In genomic region chr12:30652034-30652696, GRCh38 we compare ENCODE assay signal across 23 cellular contexts.
"Had no signal": no experiment of that assay in that cellular context is flagged by ENCODE, and none has a peak within 500 bp of the region (broad histone marks: within the 10 kb centered on the region; RNA-seq: fewer than 3 reads in every experiment).

No MANE protein-coding gene starts in this region.

- H3K4me1 ChIP-seq: breast epithelium had no signal

- H3K27me3 Mint-ChIP-seq: activated CD4-positive, alpha-beta memory T cell treated with anti-CD3 and anti-CD28 coated beads, Interleukin-2, amount 10 ng/mL, durations not matched to agents 7 days and 5 days; activated CD4-positive, alpha-beta T cell treated with anti-CD3 and anti-CD28 coated beads for 36 hours; activated naive CD8-positive, alpha-beta T cell treated with anti-CD3 and anti-CD28 coated beads, Interleukin-2, amount 10 ng/mL, durations not matched to agents 7 days and 5 days; T-cell had no signal

- DNase-seq: activated CD4-positive, alpha-beta memory T cell treated with anti-CD3 and anti-CD28 coated beads, Interleukin-2, amount 10 ng/mL, durations not matched to agents 7 days and 5 days; activated CD4-positive, alpha-beta T cell treated with anti-CD3 and anti-CD28 coated beads for 36 hours; activated CD4-positive, alpha-beta T cell treated with anti-CD3 and anti-CD28 coated beads, Interleukin-2, amount 50 U/mL, for 1 hour; activated effector memory CD4-positive, alpha-beta T cell treated with anti-CD3 and anti-CD28 coated beads, Interleukin-2, amount 50 U/mL, for 16 hours; activated naive CD4-positive, alpha-beta T cell treated with Interleukin-2 at 50 U/mL for 16 hours; activated naive CD8-positive, alpha-beta T cell treated with anti-CD3 and anti-CD28 coated beads, Interleukin-2, amount 10 ng/mL, durations not matched to agents 7 days and 5 days; aorta; Kasumi-1; NCI-H1105 treated with DMSO at 0.1 percent for 48 hours; NCI-H1436 treated with DMSO at 0.1 percent for 48 hours; NCI-H187; NCI-H2081; NCI-H2227 treated with DMSO at 0.1 percent for 48 hours; NCI-H446 treated with DMSO at 0.1 percent for 48 hours; NCI-H524 treated with DMSO at 0.1 percent for 48 hours; NCI-H748 treated with DMSO at 0.1 percent for 48 hours; RPMI8226; T-cell had no signal

- ATAC-seq: activated CD4-positive, alpha-beta T cell treated with anti-CD3 and anti-CD28 coated beads for 36 hours; Panc1; Right ventricle myocardium inferior; T-cell had no signal

- H3K9me3 ChIP-seq: breast epithelium had no signal

- H3K27ac Mint-ChIP-seq: activated CD4-positive, alpha-beta memory T cell treated with anti-CD3 and anti-CD28 coated beads, Interleukin-2, amount 10 ng/mL, durations not matched to agents 7 days and 5 days; activated CD4-positive, alpha-beta T cell treated with anti-CD3 and anti-CD28 coated beads for 36 hours; activated naive CD8-positive, alpha-beta T cell treated with anti-CD3 and anti-CD28 coated beads, Interleukin-2, amount 10 ng/mL, durations not matched to agents 7 days and 5 days; T-cell had no signal

- H3K27me3 ChIP-seq: breast epithelium had no signal

- H3K4me3 ChIP-seq: breast epithelium, SK-N-MC had no signal

- H3K27ac ChIP-seq: breast epithelium, SK-N-MC, VCaP had no signal

- H3K4me3 Mint-ChIP-seq: activated CD4-positive, alpha-beta memory T cell treated with anti-CD3 and anti-CD28 coated beads, Interleukin-2, amount 10 ng/mL, durations not matched to agents 7 days and 5 days; activated CD4-positive, alpha-beta T cell treated with anti-CD3 and anti-CD28 coated beads for 36 hours; activated naive CD8-positive, alpha-beta T cell treated with anti-CD3 and anti-CD28 coated beads, Interleukin-2, amount 10 ng/mL, durations not matched to agents 7 days and 5 days; T-cell had no signal

- H3K9me3 Mint-ChIP-seq: activated CD4-positive, alpha-beta memory T cell treated with anti-CD3 and anti-CD28 coated beads, Interleukin-2, amount 10 ng/mL, durations not matched to agents 7 days and 5 days; activated naive CD8-positive, alpha-beta T cell treated with anti-CD3 and anti-CD28 coated beads, Interleukin-2, amount 10 ng/mL, durations not matched to agents 7 days and 5 days; T-cell had no signal
